In genomic region chr17:360141-360705, GRCh38 we compare ENCODE assay signal across 24 cellular contexts.
"Had no signal": no experiment of that assay in that cellular context is flagged by ENCODE, and none has a peak within 500 bp of the region (broad histone marks: within the 10 kb centered on the region; RNA-seq: fewer than 3 reads in every experiment).

No MANE protein-coding gene starts in this region.

- H3K27me3 ChIP-seq: body of pancreas, hepatocyte, pancreas had no signal

- DNase-seq: activated B cell treated with CpG ODN at 0.5 μM for 24 hours; activated CD4-positive, alpha-beta T cell treated with anti-CD3 and anti-CD28 coated beads for 36 hours; activated CD4-positive, alpha-beta T cell treated with anti-CD3 and anti-CD28 coated beads, Interleukin-2, amount 50 U/mL, for 4 hours; activated CD8-positive, alpha-beta memory T cell treated with anti-CD3 and anti-CD28 coated beads for 24 hours; activated CD8-positive, alpha-beta memory T cell treated with anti-CD3 and anti-CD28 coated beads, Interleukin-2, amount 50 U/mL, for 4 hours; activated naive CD4-positive, alpha-beta T cell treated with Interleukin-2 at 50 U/mL for 16 hours; activated naive CD8-positive, alpha-beta T cell treated with anti-CD3 and anti-CD28 coated beads, Interleukin-2, amount 50 U/mL, for 24 hours; activated T-cell treated with anti-CD3 and anti-CD28 coated beads, Interleukin-2, amount 50 U/mL, for 24 hours; body of pancreas; foreskin melanocyte; left cardiac atrium; lower lobe of right lung; naive thymus-derived CD4-positive, alpha-beta T cell; small intestine; stimulated activated CD4-positive, alpha-beta T cell treated with anti-CD3 and anti-CD28 coated beads, Interleukin-15, amount 100 ng/mL, for 24 hours; stimulated activated naive B cell treated with anti-CD40 and anti-IgM and Interleukin-4, amounts not matched to agents 10 μg/mL and 1 μg/mL and 100 μg/mL, for 72 hours; SW 1271; T-helper 17 cell had no signal

- H3K4me1 ChIP-seq: pancreas had no signal

- H3K27ac ChIP-seq: body of pancreas, hepatocyte, lower lobe of right lung, pancreas had no signal

- ATAC-seq: activated CD4-positive, alpha-beta T cell treated with anti-CD3 and anti-CD28 coated beads for 36 hours; activated naive CD8-positive, alpha-beta T cell treated with anti-CD3 and anti-CD28 coated beads, Interleukin-2, amount 50 U/mL, for 24 hours; activated T-helper 17 cell treated with anti-CD3 and anti-CD28 coated beads, Interleukin-2, amount 50 U/mL, for 72 hours; body of pancreas; esophagus mucosa; left cardiac atrium; lower lobe of right lung; naive thymus-derived CD4-positive, alpha-beta T cell; pancreas; sciatic nerve; stimulated activated naive B cell treated with anti-CD40 and anti-IgM and Interleukin-4, amounts not matched to agents 10 μg/mL and 1 μg/mL and 100 μg/mL, for 72 hours; T-helper 17 cell had no signal

- H3K27ac Mint-ChIP-seq: activated B cell treated with CpG ODN at 0.5 μM for 24 hours; activated CD4-positive, alpha-beta T cell treated with anti-CD3 and anti-CD28 coated beads for 36 hours; activated naive CD8-positive, alpha-beta T cell treated with anti-CD3 and anti-CD28 coated beads, Interleukin-2, amount 50 U/mL, for 24 hours; activated T-cell treated with anti-CD3 and anti-CD28 coated beads, Interleukin-2, amount 50 U/mL, for 24 hours; activated T-helper 17 cell treated with anti-CD3 and anti-CD28 coated beads, Interleukin-2, amount 50 U/mL, for 72 hours; naive thymus-derived CD4-positive, alpha-beta T cell; stimulated activated naive B cell treated with anti-CD40 and anti-IgM and Interleukin-4, amounts not matched to agents 10 μg/mL and 1 μg/mL and 100 μg/mL, for 72 hours; T-helper 17 cell; type B pancreatic cell had no signal

- H3K4me1 Mint-ChIP-seq: activated CD4-positive, alpha-beta T cell treated with anti-CD3 and anti-CD28 coated beads for 36 hours had no signal

- H3K36me3 Mint-ChIP-seq: stimulated activated naive B cell treated with anti-CD40 and anti-IgM and Interleukin-4, amounts not matched to agents 10 μg/mL and 1 μg/mL and 100 μg/mL, for 72 hours; type B pancreatic cell had no signal

- H3K9me3 ChIP-seq: body of pancreas, lower lobe of right lung, pancreas had no signal

- H3K36me3 ChIP-seq: lower lobe of right lung, pancreas had no signal

- H3K27me3 Mint-ChIP-seq: activated B cell treated with CpG ODN at 0.5 μM for 24 hours; activated CD4-positive, alpha-beta T cell treated with anti-CD3 and anti-CD28 coated beads for 36 hours; activated naive CD8-positive, alpha-beta T cell treated with anti-CD3 and anti-CD28 coated beads, Interleukin-2, amount 50 U/mL, for 24 hours; activated T-cell treated with anti-CD3 and anti-CD28 coated beads, Interleukin-2, amount 50 U/mL, for 24 hours; activated T-helper 17 cell treated with anti-CD3 and anti-CD28 coated beads, Interleukin-2, amount 50 U/mL, for 72 hours; T-helper 17 cell; type B pancreatic cell had no signal

- FAIRE-seq: pancreas, small intestine had no signal

- H3K4me3 Mint-ChIP-seq: activated B cell treated with CpG ODN at 0.5 μM for 24 hours; activated CD4-positive, alpha-beta T cell treated with anti-CD3 and anti-CD28 coated beads for 36 hours; activated naive CD8-positive, alpha-beta T cell treated with anti-CD3 and anti-CD28 coated beads, Interleukin-2, amount 50 U/mL, for 24 hours; activated T-cell treated with anti-CD3 and anti-CD28 coated beads, Interleukin-2, amount 50 U/mL, for 24 hours; activated T-helper 17 cell treated with anti-CD3 and anti-CD28 coated beads, Interleukin-2, amount 50 U/mL, for 72 hours; naive thymus-derived CD4-positive, alpha-beta T cell; stimulated activated naive B cell treated with anti-CD40 and anti-IgM and Interleukin-4, amounts not matched to agents 10 μg/mL and 1 μg/mL and 100 μg/mL, for 72 hours; T-helper 17 cell; type B pancreatic cell had no signal

- H3K9me3 Mint-ChIP-seq: activated B cell treated with CpG ODN at 0.5 μM for 24 hours; stimulated activated naive B cell treated with anti-CD40 and anti-IgM and Interleukin-4, amounts not matched to agents 10 μg/mL and 1 μg/mL and 100 μg/mL, for 72 hours; type B pancreatic cell had no signal

- H3K4me3 ChIP-seq: body of pancreas, hepatocyte, lower lobe of right lung, pancreas had no signal
